ENCODE assay signal across 19 cellular contexts in the genomic region with DNA sequence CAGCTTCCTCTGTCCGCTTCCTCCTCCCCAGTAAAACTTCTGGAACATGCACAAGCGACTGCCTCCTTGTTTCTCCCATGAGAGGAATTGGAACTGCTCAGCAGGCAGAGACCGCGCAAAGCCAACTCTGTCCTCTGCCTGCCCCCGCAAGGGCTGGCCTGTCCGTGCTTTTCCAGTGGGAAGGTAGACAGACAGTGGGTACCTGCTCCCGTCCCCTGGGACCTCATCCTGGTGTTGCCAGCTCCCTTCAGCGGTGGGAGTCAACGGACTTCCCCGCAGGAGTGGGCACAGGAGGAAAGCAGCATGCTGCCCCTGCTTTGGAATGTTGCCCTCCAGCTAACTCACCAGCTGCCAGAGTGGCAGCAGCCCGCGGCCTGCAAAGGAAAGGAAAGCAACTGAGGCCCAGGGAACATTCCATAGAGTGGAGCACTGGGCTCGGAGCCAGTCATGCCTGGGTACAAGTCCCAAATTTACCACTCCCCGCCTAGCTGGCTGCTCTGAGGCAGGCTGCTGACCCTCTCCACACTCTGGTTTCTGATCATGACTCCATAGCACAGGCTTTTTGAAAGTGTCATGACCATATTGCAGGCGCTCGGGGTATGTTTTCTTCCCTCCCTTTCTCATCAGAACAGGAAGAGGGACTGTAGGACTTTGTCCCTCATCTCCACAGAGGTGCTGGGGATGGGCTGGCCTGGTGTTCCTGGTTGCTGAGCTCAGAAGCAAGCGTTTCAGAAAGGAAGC.
DNase-seq lines count a peak whose midpoint lies in the region; ATAC-seq and TF ChIP-seq lines count a peak whose summit lies in the region.
"Had no signal": no experiment of that assay in that cellular context is flagged by ENCODE, and none has a peak within 500 bp of the region (broad histone marks: within the 10 kb centered on the region; RNA-seq: fewer than 3 reads in every experiment).

No MANE protein-coding gene starts in this region.

- no peaks in the 10 kb centered on the region for H3K36me3 Mint-ChIP-seq in mesothelial cell of epicardium
- H3K36me3 Mint-ChIP-seq in activated naive CD4-positive, alpha-beta T cell treated with anti-CD3 and anti-CD28 coated beads for 36 hours (ENCODE audit: low read depth) = peaks cover 2% of the 10 kb centered on the region

- H3K4me3 ChIP-seq in gastrocnemius medialis (no peak overlapping the region), SJCRH30 (no peak overlapping the region)
- H3K4me3 ChIP-seq: colonic mucosa, K562, suprapubic skin had no signal

- H3K4me3 Mint-ChIP-seq in mesothelial cell of epicardium = no peak overlapping the region
- no peak overlapping the region for H3K4me3 Mint-ChIP-seq in activated naive CD4-positive, alpha-beta T cell treated with anti-CD3 and anti-CD28 coated beads for 36 hours
- H3K4me3 Mint-ChIP-seq: activated CD4-positive, alpha-beta T cell treated with anti-CD3 and anti-CD28 coated beads, Interleukin-2, amount 10 ng/mL, durations not matched to agents 24 days and 14 days; CD14-positive monocyte; nephron progenitor cell had no signal

- H3K27ac Mint-ChIP-seq in mesothelial cell of epicardium = peak overlapping the region; percentile 91
- no peak overlapping the region for H3K27ac Mint-ChIP-seq in activated naive CD4-positive, alpha-beta T cell treated with anti-CD3 and anti-CD28 coated beads for 36 hours
- H3K27ac Mint-ChIP-seq: nephron progenitor cell had no signal

- H3K9me3 Mint-ChIP-seq in mesothelial cell of epicardium = no peaks in the 10 kb centered on the region
- H3K9me3 Mint-ChIP-seq in activated naive CD4-positive, alpha-beta T cell treated with anti-CD3 and anti-CD28 coated beads for 36 hours = no peaks in the 10 kb centered on the region
- H3K9me3 Mint-ChIP-seq: activated CD4-positive, alpha-beta T cell treated with anti-CD3 and anti-CD28 coated beads, Interleukin-2, amount 10 ng/mL, durations not matched to agents 24 days and 14 days; CD14-positive monocyte; nephron progenitor cell had no signal

- H3K27me3 ChIP-seq in gastrocnemius medialis = no peaks in the 10 kb centered on the region
- H3K27me3 ChIP-seq in SJCRH30 = no peaks in the 10 kb centered on the region
- H3K27me3 ChIP-seq: colonic mucosa, suprapubic skin had no signal

- H3K9me3 ChIP-seq in gastrocnemius medialis (no peaks in the 10 kb centered on the region), SJCRH30 (replicated peaks) (no peaks in the 10 kb centered on the region)
- H3K9me3 ChIP-seq: colonic mucosa, suprapubic skin had no signal

- H3K27me3 Mint-ChIP-seq in mesothelial cell of epicardium (ENCODE audit: low read depth) = no peaks in the 10 kb centered on the region
- no peaks in the 10 kb centered on the region for H3K27me3 Mint-ChIP-seq in activated naive CD4-positive, alpha-beta T cell treated with anti-CD3 and anti-CD28 coated beads for 36 hours (ENCODE audit: low read depth)
- H3K27me3 Mint-ChIP-seq: activated CD4-positive, alpha-beta T cell treated with anti-CD3 and anti-CD28 coated beads, Interleukin-2, amount 10 ng/mL, durations not matched to agents 24 days and 14 days had no signal

- H3K36me3 ChIP-seq in gastrocnemius medialis = no peaks in the 10 kb centered on the region
- 0 out of 2 replicates have a peak, but pooled peaks cover 2% of the 10 kb centered on the region for H3K36me3 ChIP-seq in SJCRH30
- H3K36me3 ChIP-seq: colonic mucosa had no signal

- no peak for TF ChIP-seq CTCF in mesothelial cell of epicardium (IDR thresholded peaks at IDR 0.05; ENCODE audit: unreplicated experiment)
- TF ChIP-seq CTCF in gastrocnemius medialis (IDR thresholded peaks at IDR 0.05 in 4 of 5, conservative IDR thresholded peaks at IDR 0.05 in 1 of 5) = no peak

- intact Hi-C loops in gastrocnemius medialis (cut with DNase I; ENCODE audit: low total_unique reads) = no loop called here
- intact Hi-C loops in activated naive CD4-positive, alpha-beta T cell treated with anti-CD3 and anti-CD28 coated beads for 36 hours (cut with micrococcal nuclease) = no loop called here

- TF ChIP-seq POLR2A in gastrocnemius medialis (IDR thresholded peaks at IDR 0.05) = no peak

- peaks cover 73% of the 10 kb centered on the region for H3K4me1 Mint-ChIP-seq in mesothelial cell of epicardium
- H3K4me1 Mint-ChIP-seq in activated naive CD4-positive, alpha-beta T cell treated with anti-CD3 and anti-CD28 coated beads for 36 hours (ENCODE audit: low read depth) = no peaks in the 10 kb centered on the region
- H3K4me1 Mint-ChIP-seq: activated CD4-positive, alpha-beta T cell treated with anti-CD3 and anti-CD28 coated beads, Interleukin-2, amount 10 ng/mL, durations not matched to agents 24 days and 14 days; CD14-positive monocyte had no signal

- in situ Hi-C loops in gastrocnemius medialis (cut with MboI; ENCODE audit: low sequenced_read_pairs in 4 of 4) = no loop called here

- peaks cover 0 to 4% of the 10 kb centered on the region in 2 donors for H3K4me1 ChIP-seq in gastrocnemius medialis
- H3K4me1 ChIP-seq in SJCRH30 = peaks cover 4% of the 10 kb centered on the region; the same call in 1 of the 2 replicates
- H3K4me1 ChIP-seq: colonic mucosa had no signal

- H3K27ac ChIP-seq in gastrocnemius medialis = peak overlapping the region in 3 of 4 donors; percentile 29 to 58 (median 57)
- no peak overlapping the region for H3K27ac ChIP-seq in SJCRH30
- H3K27ac ChIP-seq: colonic mucosa, suprapubic skin had no signal

- DNase-seq in Ammon's horn (ENCODE audit: low spot score) = peak; percentile 42
- peak; percentile 65 for DNase-seq in globus pallidus (ENCODE audit: low spot score)
- no peak for DNase-seq in mesothelial cell of epicardium (ENCODE audit: low spot score in 2 of 2, unreplicated experiment in 2 of 2)
- no peak for DNase-seq in gastrocnemius medialis
- DNase-seq in NCI-H2196 (lab: John Stamatoyannopoulos, UW; ENCODE audit: unreplicated experiment) = no peak
- no peak for DNase-seq in activated naive CD4-positive, alpha-beta T cell treated with anti-CD3 and anti-CD28 coated beads for 36 hours
- no peak for DNase-seq in SJCRH30
- DNase-seq: activated CD4-positive, alpha-beta T cell treated with anti-CD3 and anti-CD28 coated beads, Interleukin-2, amount 10 ng/mL, durations not matched to agents 24 days and 14 days; activated effector memory CD4-positive, alpha-beta T cell treated with anti-CD3 and anti-CD28 coated beads, Interleukin-2, amount 50 U/mL, for 16 hours; colonic mucosa; NCI-H1930; NCI-H446 treated with DMSO at 0.1 percent for 48 hours; nephron progenitor cell; NK-92 treated with Interleukin-12 subunit alpha and Interleukin-12 subunit beta, amount 100 ng/mL, for 24 hours; stimulated activated CD4-positive, alpha-beta T cell treated with anti-CD3 and anti-CD28 coated beads, Interleukin-2, amount 100 ng/mL, for 48 hours had no signal

- CTCF ChIA-PET in activated naive CD4-positive, alpha-beta T cell treated with anti-CD3 and anti-CD28 coated beads for 36 hours (lab: Charles Lee) = no interaction called here

- ATAC-seq in gastrocnemius medialis (peak in 1 of 2 donors; percentile 32), GM19463 (IDR thresholded peaks at IDR 0.05; ENCODE audit: unreplicated experiment) (no peak)
- ATAC-seq: K562 had no signal

Comparison
In these comparisons a context has a peak if more than half of its experiments do, and no peak if none do; other contexts are left out.
1. DNase-seq: peak in Ammon's horn (single experiment) and globus pallidus (single experiment); none in mesothelial cell of epicardium (0 of 2), gastrocnemius medialis (0 of 2), NCI-H2196 (single experiment), activated naive CD4-positive, alpha-beta T cell treated with anti-CD3 and anti-CD28 coated beads for 36 hours (single experiment) and SJCRH30 (0 of 2).